Comparison of ENCODE assay signal across 8 cellular contexts in genomic region chr17:64411999-64412771, GRCh38. TPM values are rescaled to one million over a fixed set of nuclear protein-coding genes. Genes with fewer than 3 reads are reported as not detected.
DNase-seq lines count a peak whose midpoint lies in the region; ATAC-seq and TF ChIP-seq lines count a peak whose summit lies in the region.

No MANE protein-coding gene starts in this region.

- H3K4me3 ChIP-seq in left ventricle myocardium inferior, result peak overlapping the region; percentile 42
- H3K4me3 ChIP-seq in trophoblast cell (ENCODE audit: low read depth, low read length), result no peak overlapping the region

- H3K79me1 ChIP-seq in trophoblast cell (ENCODE audit: low read length), result no peaks in the 10 kb centered on the region

- H4K8ac ChIP-seq in trophoblast cell (ENCODE audit: low read depth, low read length), result no peak overlapping the region

- intact Hi-C loops in activated CD4-positive, alpha-beta T cell treated with anti-CD3 and anti-CD28 coated beads for 36 hours (cut with DNase I, micrococcal nuclease), result no loop called here
- intact Hi-C loops in activated CD8-positive, alpha-beta T cell treated with anti-CD3 and anti-CD28 coated beads for 36 hours (cut with micrococcal nuclease), result no loop called here
- intact Hi-C loops in left ventricle myocardium inferior (cut with micrococcal nuclease), result no loop called here

- H2BK120ac ChIP-seq in trophoblast cell (ENCODE audit: insufficient read depth, low read length, poor library complexity), result no peak overlapping the region

- no peaks in the 10 kb centered on the region for H3K27me3 Mint-ChIP-seq in activated CD4-positive, alpha-beta T cell treated with anti-CD3 and anti-CD28 coated beads for 36 hours
- no peaks in the 10 kb centered on the region for H3K27me3 Mint-ChIP-seq in activated CD8-positive, alpha-beta T cell treated with anti-CD3 and anti-CD28 coated beads for 36 hours

- H3K27ac Mint-ChIP-seq in activated CD4-positive, alpha-beta T cell treated with anti-CD3 and anti-CD28 coated beads for 36 hours, result no peak overlapping the region
- no peak overlapping the region for H3K27ac Mint-ChIP-seq in activated CD8-positive, alpha-beta T cell treated with anti-CD3 and anti-CD28 coated beads for 36 hours

- no peak overlapping the region for H2BK12ac ChIP-seq in trophoblast cell (ENCODE audit: low read length)

- ATAC-seq in activated CD4-positive, alpha-beta T cell treated with anti-CD3 and anti-CD28 coated beads for 36 hours, result no peak
- peak; percentile 13 for ATAC-seq in activated CD8-positive, alpha-beta T cell treated with anti-CD3 and anti-CD28 coated beads for 36 hours
- ATAC-seq in HG03095 (IDR thresholded peaks at IDR 0.05; ENCODE audit: unreplicated experiment) (no peak), HG02678 (IDR thresholded peaks at IDR 0.05; ENCODE audit: unreplicated experiment) (no peak)

- WGBS in trophoblast cell (ENCODE audit: extremely low coverage, insufficient coverage, insufficient read length), result no CpG with 5 or more reads among the region's 24 CpGs

- POLR2A ChIA-PET in activated CD4-positive, alpha-beta T cell treated with anti-CD3 and anti-CD28 coated beads for 36 hours (lab: Charles Lee), result interaction anchor here (0.6 to 0.9 kb wide), 2 partner anchors 20 to 117 kb away, joined by 3 read pairs; no protein-coding TSS in a partner anchor
- POLR2A ChIA-PET in activated CD8-positive, alpha-beta T cell treated with anti-CD3 and anti-CD28 coated beads for 36 hours (lab: Charles Lee), result interaction anchor here (0.7 to 1.4 kb wide), 10 partner anchors 14 to 136 kb away, joined by 3 to 6 read pairs (median 3); partner anchors contain the start of gene DDX5

- H4K91ac ChIP-seq in trophoblast cell (ENCODE audit: low read depth, low read length), result no peak overlapping the region

- no peak overlapping the region for H3K18ac ChIP-seq in trophoblast cell (ENCODE audit: low read length)

- H3K9me3 Mint-ChIP-seq in activated CD4-positive, alpha-beta T cell treated with anti-CD3 and anti-CD28 coated beads for 36 hours (ENCODE audit: low read depth), result no peaks in the 10 kb centered on the region
- H3K9me3 Mint-ChIP-seq in activated CD8-positive, alpha-beta T cell treated with anti-CD3 and anti-CD28 coated beads for 36 hours, result no peaks in the 10 kb centered on the region

- H2AFZ ChIP-seq in trophoblast cell (ENCODE audit: insufficient read depth, low read length, poor library complexity), result peak overlapping the region; percentile 20

- H3K36me3 ChIP-seq in left ventricle myocardium inferior (no peaks in the 10 kb centered on the region), trophoblast cell (ENCODE audit: control insufficient read depth in 1 of 2, insufficient read depth in 2 of 2, low read length in 2 of 2) (no peaks in the 10 kb centered on the region)

- no peak overlapping the region for H4K12ac ChIP-seq in trophoblast cell (ENCODE audit: low read depth, low read length)

- H3K27me3 ChIP-seq in left ventricle myocardium inferior (ENCODE audit: low read depth), result no peaks in the 10 kb centered on the region
- no peaks in the 10 kb centered on the region for H3K27me3 ChIP-seq in trophoblast cell (ENCODE audit: insufficient read depth, low read length)

- H3K9ac ChIP-seq in trophoblast cell (ENCODE audit: low read length), result no peak overlapping the region

- no peaks in the 10 kb centered on the region for H3K9me3 ChIP-seq in left ventricle myocardium inferior (replicated peaks)
- H3K9me3 ChIP-seq in trophoblast cell (ENCODE audit: insufficient read depth, low read depth, low read length), result no peaks in the 10 kb centered on the region

- DNase-seq in activated CD4-positive, alpha-beta T cell treated with anti-CD3 and anti-CD28 coated beads for 36 hours, result no peak
- DNase-seq in activated CD4-positive, alpha-beta T cell treated with anti-CD3 and anti-CD28 coated beads, Interleukin-2, amount 50 U/mL, for 48 hours, result no peak
- DNase-seq in activated CD8-positive, alpha-beta T cell treated with anti-CD3 and anti-CD28 coated beads for 36 hours, result no peak
- DNase-seq in left ventricle myocardium inferior (peak; percentile 59), trophoblast cell (peak in 1 of 2 donors; percentile 30)
- no peak for DNase-seq in stimulated activated CD8-positive, alpha-beta memory T cell treated with anti-CD3 and anti-CD28 coated beads, Interleukin-4, amount 100 ng/mL, for 48 hours

- H3K4me3 Mint-ChIP-seq in activated CD4-positive, alpha-beta T cell treated with anti-CD3 and anti-CD28 coated beads for 36 hours, result peak overlapping the region; percentile 2
- peak overlapping the region; percentile 39 for H3K4me3 Mint-ChIP-seq in activated CD8-positive, alpha-beta T cell treated with anti-CD3 and anti-CD28 coated beads for 36 hours

- no peak overlapping the region for H2AK5ac ChIP-seq in trophoblast cell (ENCODE audit: low read length)

- no peak overlapping the region for H3K14ac ChIP-seq in trophoblast cell (ENCODE audit: low read length)

- CTCF ChIA-PET in activated CD4-positive, alpha-beta T cell treated with anti-CD3 and anti-CD28 coated beads for 36 hours (lab: Charles Lee), result interaction anchor here (0.6 to 2.2 kb wide), 10 partner anchors 8 to 121 kb away, joined by 3 to 10 read pairs (median 4); no protein-coding TSS in a partner anchor
- CTCF ChIA-PET in activated CD8-positive, alpha-beta T cell treated with anti-CD3 and anti-CD28 coated beads for 36 hours (lab: Charles Lee), result interaction anchor here (0.7 to 2.2 kb wide), 10 partner anchors 9 to 121 kb away, joined by 3 to 17 read pairs (median 5); no protein-coding TSS in a partner anchor

- TF ChIP-seq CTCF in activated CD8-positive, alpha-beta T cell treated with anti-CD3 and anti-CD28 coated beads for 36 hours (IDR thresholded peaks at IDR 0.05), result no peak
- no peak for TF ChIP-seq CTCF in left ventricle myocardium inferior (IDR thresholded peaks at IDR 0.05; ENCODE audit: borderline replicate concordance)

- H3K27ac ChIP-seq in left ventricle myocardium inferior (replicated peaks) (peak overlapping the region; percentile 80), trophoblast cell (ENCODE audit: low read depth, low read length) (no peak overlapping the region)

- peak overlapping the region; percentile 41 for H3K4me2 ChIP-seq in trophoblast cell (ENCODE audit: low read length)

- no peak overlapping the region for H3K4ac ChIP-seq in trophoblast cell (ENCODE audit: low read depth, low read length)

- no peak overlapping the region for H2BK5ac ChIP-seq in trophoblast cell (ENCODE audit: low read depth, low read length, poor library complexity)

- H3K36me3 Mint-ChIP-seq in activated CD4-positive, alpha-beta T cell treated with anti-CD3 and anti-CD28 coated beads for 36 hours (ENCODE audit: low read depth), result no peaks in the 10 kb centered on the region
- no peaks in the 10 kb centered on the region for H3K36me3 Mint-ChIP-seq in activated CD8-positive, alpha-beta T cell treated with anti-CD3 and anti-CD28 coated beads for 36 hours (ENCODE audit: low read depth)

- H3K4me1 ChIP-seq in left ventricle myocardium inferior (peaks cover 27% of the 10 kb centered on the region), trophoblast cell (ENCODE audit: control insufficient read depth in 1 of 2, insufficient read depth in 2 of 2, low read length in 2 of 2) (peaks cover 0 to 3% of the 10 kb centered on the region in 2 experiments)

- H3K4me1 Mint-ChIP-seq in activated CD4-positive, alpha-beta T cell treated with anti-CD3 and anti-CD28 coated beads for 36 hours, result peaks cover 10% of the 10 kb centered on the region
- H3K4me1 Mint-ChIP-seq in activated CD8-positive, alpha-beta T cell treated with anti-CD3 and anti-CD28 coated beads for 36 hours (ENCODE audit: low read depth), result peaks cover 13% of the 10 kb centered on the region

- H3K23ac ChIP-seq in trophoblast cell (ENCODE audit: low read length), result no peak overlapping the region

- H3K79me2 ChIP-seq in trophoblast cell (ENCODE audit: control insufficient read depth, insufficient read depth, low read length, poor library complexity), result no peaks in the 10 kb centered on the region

RNA-seq across cellular contexts. Expression of gene PECAM1, which starts 21.5 kb away (rescaled TPM):
- 10 to 100 TPM in 1 of 2 experiments, 1 to 10 TPM in 1; 9.9 to 13.5 TPM for total RNA-seq in activated CD4-positive, alpha-beta T cell treated with anti-CD3 and anti-CD28 coated beads for 36 hours
- total RNA-seq in activated CD8-positive, alpha-beta T cell treated with anti-CD3 and anti-CD28 coated beads for 36 hours, result 10 to 100 TPM; 58.2 to 64.4 TPM
- total RNA-seq in left ventricle myocardium inferior, result 106 TPM
- 0.04 and 0.07 TPM in 2 replicates for polyA plus RNA-seq in trophoblast cell (2013)

RNA-seq across cellular contexts. Expression of gene MILR1, which starts 36.7 kb away (rescaled TPM):
- total RNA-seq in activated CD4-positive, alpha-beta T cell treated with anti-CD3 and anti-CD28 coated beads for 36 hours, result under 1 TPM in 1 of 2 experiments, not detected in 1; 0.30 TPM
- 1 to 10 TPM; 1.3 to 2.3 TPM for total RNA-seq in activated CD8-positive, alpha-beta T cell treated with anti-CD3 and anti-CD28 coated beads for 36 hours
- 2.5 TPM for total RNA-seq in left ventricle myocardium inferior
- polyA plus RNA-seq in trophoblast cell (2013), result 0.18 and 0.29 TPM in 2 replicates
